In the genomic region with DNA sequence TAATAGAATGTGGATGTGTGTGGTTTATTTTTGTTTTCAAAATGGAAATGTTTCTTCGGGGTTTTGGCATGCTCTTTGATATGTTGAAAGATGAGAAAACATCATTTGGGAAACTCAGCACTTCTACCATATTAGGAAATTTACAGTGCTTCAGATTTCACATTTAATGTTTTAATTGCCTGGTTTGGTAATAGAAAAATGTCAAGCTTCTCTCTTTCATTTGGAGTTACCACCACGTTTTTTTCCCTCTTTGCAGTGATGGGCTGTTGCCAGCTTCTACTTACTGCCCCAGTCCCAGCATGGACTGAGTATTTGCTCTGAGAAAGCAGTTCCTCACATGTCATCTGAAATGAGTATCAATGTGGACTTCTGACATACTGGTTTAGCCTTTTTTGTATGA, we compare ENCODE assay signal across 14 cellular contexts.
DNase-seq lines count a peak whose midpoint lies in the region; ATAC-seq, FAIRE-seq and TF ChIP-seq lines count a peak whose summit lies in the region.
"Had no signal": no experiment of that assay in that cellular context is flagged by ENCODE, and none has a peak within 500 bp of the region (broad histone marks: within the 10 kb centered on the region; RNA-seq: fewer than 3 reads in every experiment).

No MANE protein-coding gene starts in this region.

- DNase-seq in GM12891 (ENCODE audit: insufficient read length, low spot score), result no peak
- DNase-seq in adipocyte (ENCODE audit: low read depth), result peak; percentile 44
- peak; percentile 24 for DNase-seq in iris pigment epithelial cell (ENCODE audit: low read depth)
- DNase-seq in activated CD8-positive, alpha-beta memory T cell treated with anti-CD3 and anti-CD28 coated beads, Interleukin-2, amount 10 ng/mL, durations not matched to agents 7 days and 5 days, result no peak
- no peak for DNase-seq in activated CD4-positive, CD25-positive, alpha-beta regulatory T cell (lab: John Stamatoyannopoulos, UW)
- DNase-seq: adrenal gland; effector memory CD8-positive, alpha-beta T cell; NCI-H1048; NCI-H345; right lobe of liver; stimulated activated naive CD8-positive, alpha-beta T cell treated with anti-CD3 and anti-CD28 coated beads, Interleukin-15, amount 100 ng/mL, for 72 hours had no signal

- CTCF ChIA-PET in activated CD8-positive, alpha-beta memory T cell treated with anti-CD3 and anti-CD28 coated beads, Interleukin-2, amount 10 ng/mL, durations not matched to agents 7 days and 5 days (lab: Charles Lee), result no interaction called here

- H3K27me3 ChIP-seq in adipocyte (replicated peaks; ENCODE audit: control insufficient read depth, insufficient read depth, low read length) (no peaks in the 10 kb centered on the region), thymus (ENCODE audit: control insufficient read depth, insufficient read depth) (no peaks in the 10 kb centered on the region)
- H3K27me3 ChIP-seq: adrenal gland, right lobe of liver had no signal

- H3K36me3 ChIP-seq in adipocyte (ENCODE audit: control insufficient read depth, insufficient read depth, low read length, severe bottlenecking) (no peaks in the 10 kb centered on the region), thymus (ENCODE audit: control insufficient read depth, insufficient read depth) (no peaks in the 10 kb centered on the region)
- H3K36me3 ChIP-seq: adrenal gland, right lobe of liver had no signal

- H3K27ac ChIP-seq in thymus (ENCODE audit: low read depth), result peak overlapping the region; percentile 84
- H3K27ac ChIP-seq: adrenal gland, right lobe of liver had no signal

- H3K4me3 ChIP-seq in adipocyte (ENCODE audit: low read length) (peak overlapping the region; percentile 0), thymus (ENCODE audit: low read length) (no peak overlapping the region)
- H3K4me3 ChIP-seq: adrenal gland, right lobe of liver had no signal

- H3K27me3 Mint-ChIP-seq in activated CD8-positive, alpha-beta memory T cell treated with anti-CD3 and anti-CD28 coated beads, Interleukin-2, amount 10 ng/mL, durations not matched to agents 7 days and 5 days, result no peaks in the 10 kb centered on the region
- H3K27me3 Mint-ChIP-seq: effector memory CD8-positive, alpha-beta T cell; stimulated activated naive CD8-positive, alpha-beta T cell treated with anti-CD3 and anti-CD28 coated beads, Interleukin-15, amount 100 ng/mL, for 72 hours had no signal

- 10% methylated on average over 2 of the region's 2 CpGs for WGBS in thymus

- no peak for TF ChIP-seq POLR2A in GM12891 (IDR thresholded peaks at IDR 0.05; ENCODE audit: low read depth, low read length)

- peak overlapping the region; percentile 15 for H3K9ac ChIP-seq in adipocyte (ENCODE audit: low read length)

- H3K9me3 ChIP-seq in adipocyte (ENCODE audit: control insufficient read depth, low read length) (no peaks in the 10 kb centered on the region), thymus (ENCODE audit: control insufficient read depth) (no peaks in the 10 kb centered on the region)
- H3K9me3 ChIP-seq: adrenal gland, right lobe of liver had no signal

- peaks cover 5% of the 10 kb centered on the region for H3K9me3 Mint-ChIP-seq in activated CD8-positive, alpha-beta memory T cell treated with anti-CD3 and anti-CD28 coated beads, Interleukin-2, amount 10 ng/mL, durations not matched to agents 7 days and 5 days (ENCODE audit: low read depth)
- H3K9me3 Mint-ChIP-seq: stimulated activated naive CD8-positive, alpha-beta T cell treated with anti-CD3 and anti-CD28 coated beads, Interleukin-15, amount 100 ng/mL, for 72 hours had no signal

- H3K27ac Mint-ChIP-seq in activated CD8-positive, alpha-beta memory T cell treated with anti-CD3 and anti-CD28 coated beads, Interleukin-2, amount 10 ng/mL, durations not matched to agents 7 days and 5 days, result no peak overlapping the region
- H3K27ac Mint-ChIP-seq: effector memory CD8-positive, alpha-beta T cell; stimulated activated naive CD8-positive, alpha-beta T cell treated with anti-CD3 and anti-CD28 coated beads, Interleukin-15, amount 100 ng/mL, for 72 hours had no signal

- peaks cover 3% of the 10 kb centered on the region for H3K4me1 Mint-ChIP-seq in activated CD8-positive, alpha-beta memory T cell treated with anti-CD3 and anti-CD28 coated beads, Interleukin-2, amount 10 ng/mL, durations not matched to agents 7 days and 5 days

- FAIRE-seq in GM12891 (lab: Jason Lieb, UNC), result peak; percentile 35
- FAIRE-seq: HTR-8/SVneo had no signal

- no peak for ATAC-seq in activated CD8-positive, alpha-beta memory T cell treated with anti-CD3 and anti-CD28 coated beads, Interleukin-2, amount 10 ng/mL, durations not matched to agents 7 days and 5 days
- ATAC-seq in HG03354 (IDR thresholded peaks at IDR 0.05; ENCODE audit: poor library complexity, severe bottlenecking, unreplicated experiment), result no peak
- ATAC-seq: effector memory CD8-positive, alpha-beta T cell; right lobe of liver; stimulated activated naive CD8-positive, alpha-beta T cell treated with anti-CD3 and anti-CD28 coated beads, Interleukin-15, amount 100 ng/mL, for 72 hours had no signal

- H3K4me1 ChIP-seq in adipocyte (ENCODE audit: control insufficient read depth, insufficient read depth, low read length), result peaks cover 45% of the 10 kb centered on the region
- peaks cover 41% of the 10 kb centered on the region for H3K4me1 ChIP-seq in thymus (ENCODE audit: control insufficient read depth, insufficient read depth, low read length)
- H3K4me1 ChIP-seq: right lobe of liver had no signal

- H3K4me3 Mint-ChIP-seq in activated CD8-positive, alpha-beta memory T cell treated with anti-CD3 and anti-CD28 coated beads, Interleukin-2, amount 10 ng/mL, durations not matched to agents 7 days and 5 days, result no peak overlapping the region
- H3K4me3 Mint-ChIP-seq: effector memory CD8-positive, alpha-beta T cell; stimulated activated naive CD8-positive, alpha-beta T cell treated with anti-CD3 and anti-CD28 coated beads, Interleukin-15, amount 100 ng/mL, for 72 hours had no signal

- H3K36me3 Mint-ChIP-seq in activated CD8-positive, alpha-beta memory T cell treated with anti-CD3 and anti-CD28 coated beads, Interleukin-2, amount 10 ng/mL, durations not matched to agents 7 days and 5 days, result no peaks in the 10 kb centered on the region

TF ChIP-seq in GM12891, 5 proteins besides CTCF, POLR2A, EP300 and RAD21:
- no peak for TF ChIP-seq PAX5 (IDR thresholded peaks at IDR 0.05; ENCODE audit: insufficient read depth, low read length, severe bottlenecking)
- no peak for TF ChIP-seq POU2F2 (IDR thresholded peaks at IDR 0.05; ENCODE audit: low read depth, low read length)
- TF ChIP-seq SPI1 (IDR thresholded peaks at IDR 0.05; ENCODE audit: low read depth, low read length), result 0 out of 2 replicates have a peak, but pooled peaks have one; percentile 24

Comparison
In these comparisons a context has a peak if more than half of its experiments do, and no peak if none do; other contexts are left out.
1. DNase-seq: peak in adipocyte (single experiment) and iris pigment epithelial cell (single experiment); none in GM12891 (single experiment), activated CD8-positive, alpha-beta memory T cell treated with anti-CD3 and anti-CD28 coated beads, Interleukin-2, amount 10 ng/mL, durations not matched to agents 7 days and 5 days (single experiment) and activated CD4-positive, CD25-positive, alpha-beta regulatory T cell (0 of 4).